ENCODE assay signal across 8 cellular contexts in genomic region chr3:71581981-71582611, GRCh38. TPM values are rescaled to one million over a fixed set of nuclear protein-coding genes. Genes with fewer than 3 reads are reported as not detected.
DNase-seq lines count a peak whose midpoint lies in the region; ATAC-seq and TF ChIP-seq lines count a peak whose summit lies in the region.

No MANE protein-coding gene starts in this region.

- H3K4me1 ChIP-seq in Caco-2 (peaks cover 20% of the 10 kb centered on the region), ectodermal cell (ENCODE audit: control insufficient read depth, insufficient read depth, low read length) (peaks cover 25% of the 10 kb centered on the region), right lobe of liver (peaks cover 0 to 19% (median 0%) of the 10 kb centered on the region in 4 donors)

- TF ChIP-seq CTCF in Caco-2 (IDR thresholded peaks at IDR 0.05; ENCODE audit: insufficient read depth in 1 of 2, low read depth in 1 of 2, low read length in 1 of 2, severe bottlenecking in 1 of 2, unreplicated experiment in 1 of 2): no peak
- TF ChIP-seq CTCF in right lobe of liver (IDR thresholded peaks at IDR 0.05): no peak

- intact Hi-C loops in Caco-2 (cut with micrococcal nuclease; ENCODE audit: unreplicated experiment): loop anchor here (2.0 to 10.0 kb wide), 6 partner anchors 65 to 1047 kb away; no protein-coding TSS in a partner anchor
- intact Hi-C loops in right lobe of liver (cut with DNase I): no loop called here

- peak overlapping the region; percentile 77 for H3K4me3 ChIP-seq in Caco-2 (ENCODE audit: low read depth, low read length)
- peak overlapping the region; percentile 72 for H3K4me3 ChIP-seq in ectodermal cell (ENCODE audit: insufficient read depth, low read depth, low read length)
- H3K4me3 ChIP-seq in right lobe of liver: peak overlapping the region; percentile 68

- H3K27me3 ChIP-seq in Caco-2 (replicated peaks; ENCODE audit: control insufficient read depth, insufficient read depth, low read length) (no peaks in the 10 kb centered on the region), ectodermal cell (ENCODE audit: control insufficient read depth, insufficient read depth, low read length, poor library complexity, severe bottlenecking) (peaks cover 28% of the 10 kb centered on the region), right lobe of liver (no peaks in the 10 kb centered on the region)

- H3K9me3 ChIP-seq in Caco-2 (no peaks in the 10 kb centered on the region; the same call in 1 of the 2 replicates), ectodermal cell (ENCODE audit: control insufficient read depth, low read length) (no peaks in the 10 kb centered on the region), right lobe of liver (no peaks in the 10 kb centered on the region)

- DNase-seq in Caco-2 (peak; percentile 74 to 75), NCI-H146 (lab: John Stamatoyannopoulos, UW) (peak; percentile 71), right lobe of liver (peak; percentile 68 to 73 (median 71))
- DNase-seq in activated CD4-positive, alpha-beta T cell treated with anti-CD3 and anti-CD28 coated beads, Interleukin-2, amount 50 U/mL, for 1 hour: peak; percentile 31
- DNase-seq in stimulated activated CD4-positive, alpha-beta T cell treated with anti-CD3 and anti-CD28 coated beads, Interleukin-2, amount 100 ng/mL, for 48 hours: peak; percentile 41 to 45

- no peak for TF ChIP-seq POLR2A in right lobe of liver (IDR thresholded peaks at IDR 0.05)

- H3K36me3 ChIP-seq in Caco-2 (ENCODE audit: control insufficient read depth, insufficient read depth, low read length) (no peaks in the 10 kb centered on the region), ectodermal cell (ENCODE audit: control insufficient read depth, insufficient read depth, low read length) (no peaks in the 10 kb centered on the region), right lobe of liver (no peaks in the 10 kb centered on the region)

- CTCF ChIA-PET in Caco-2 (lab: Charles Lee): interaction anchor here (0.6 to 1.4 kb wide), 4 partner anchors 16 to 72 kb away, joined by 3 to 5 read pairs (median 4); no protein-coding TSS in a partner anchor

- H3K9me3 Mint-ChIP-seq in Caco-2 (ENCODE audit: unreplicated experiment): no peaks in the 10 kb centered on the region

- WGBS in ectodermal cell, 2 experiments: 0 to 1% methylated on average over 62 of the region's 62 CpGs
- 0% methylated on average over 18 of the region's 62 CpGs for WGBS in right lobe of liver (ENCODE audit: insufficient coverage, low coverage, low lambda C conversion rate, missing lambda C conversion rate)

- H3K27ac ChIP-seq in ectodermal cell (ENCODE audit: insufficient read depth, low read depth, low read length, poor library complexity, severe bottlenecking) (no peak overlapping the region), right lobe of liver (peak overlapping the region; percentile 96 to 97 (median 96))

- ATAC-seq in right lobe of liver (peak; percentile 34 to 53 (median 46)), GM21515 (IDR thresholded peaks at IDR 0.05; ENCODE audit: unreplicated experiment) (no peak), GM18870 (IDR thresholded peaks at IDR 0.05; ENCODE audit: unreplicated experiment) (no peak)

- peak overlapping the region; percentile 91 for H3K4me3 Mint-ChIP-seq in Caco-2 (ENCODE audit: unreplicated experiment)

- peaks cover 31% of the 10 kb centered on the region for H3K4me1 Mint-ChIP-seq in Caco-2 (ENCODE audit: low read depth, unreplicated experiment)

- BruUV-seq in Caco-2 (replicated peaks; lab: Mats Ljungman, UMichigan): no TSS peak

- H3K36me3 Mint-ChIP-seq in Caco-2 (ENCODE audit: insufficient read depth, unreplicated experiment): peaks cover 22% of the 10 kb centered on the region

- H3K27me3 Mint-ChIP-seq in Caco-2 (ENCODE audit: insufficient read depth, unreplicated experiment): no peaks in the 10 kb centered on the region

- H3K27ac Mint-ChIP-seq in Caco-2 (ENCODE audit: unreplicated experiment): peak overlapping the region; percentile 90

- POLR2A ChIA-PET in Caco-2 (lab: Charles Lee): interaction anchor here (1.0 kb wide), 1 partner anchor 530 kb away, joined by 6 read pairs; no protein-coding TSS in a partner anchor

RNA-seq across cellular contexts. Expression of gene FOXP1, which starts 1.4 kb away (rescaled TPM):
- total RNA-seq in Caco-2 (2022): 131 and 155 TPM in 2 replicates
- 19.2 TPM for polyA plus RNA-seq in ectodermal cell (2013, experiment 1 of 4)
- 20.7 TPM for polyA plus RNA-seq in ectodermal cell (2013, experiment 2 of 4)
- 17.0 TPM for polyA plus RNA-seq in ectodermal cell (2013, experiment 3 of 4)
- 16.7 TPM for polyA plus RNA-seq in ectodermal cell (2013, experiment 4 of 4)
- total RNA-seq in right lobe of liver: 10 to 100 TPM; 26.7 to 47.7 (median 35.2) TPM

Comparison
In these comparisons a context has a peak if more than half of its experiments do, and no peak if none do; other contexts are left out.
1. ATAC-seq: peak in right lobe of liver (4 of 4); none in GM21515 (single experiment) and GM18870 (single experiment).
2. Peak in every context shown above with its lines, with median percentiles within 50 percentile points of each other: DNase-seq and H3K4me3 ChIP-seq.